1 cellular context compared by ENCODE assay signal in genomic region chr15:58285212-58285920, GRCh38.
A peak's percentile ranks its signal among the peaks of the same experiment; 100 is the strongest.
TF ChIP-seq lines count a peak whose summit lies in the region.

No MANE protein-coding gene starts in this region.

TF ChIP-seq in HepG2, 621 proteins besides CTCF, POLR2A, EP300 and RAD21 (continued from another document and continues in another):
- TF ChIP-seq NR2F6 (IDR thresholded peaks at IDR 0.05), result peak; percentile 86
- TF ChIP-seq NR2F6 (CRISPR knock-in tag; IDR thresholded peaks at IDR 0.05), result peak; percentile 81
- TF ChIP-seq ZBTB40 (IDR thresholded peaks at IDR 0.05), result no peak
- TF ChIP-seq ZBTB40 (CRISPR knock-in tag; IDR thresholded peaks at IDR 0.05), result no peak
- TF ChIP-seq ZNF687 (CRISPR knock-in tag; IDR thresholded peaks at IDR 0.05), result peak; percentile 69
- peak; percentile 77; the same call in 1 of the 2 replicates for TF ChIP-seq HDAC2 (CRISPR knock-in tag; IDR thresholded peaks at IDR 0.05)
- no peak for TF ChIP-seq ZNF546 (CRISPR knock-in tag; conservative IDR thresholded peaks at IDR 0.05)
- TF ChIP-seq ZNF788 (CRISPR knock-in tag; IDR thresholded peaks at IDR 0.05; ENCODE audit: borderline replicate concordance), result no peak
- TF ChIP-seq ZNF205 (CRISPR knock-in tag; IDR thresholded peaks at IDR 0.05), result peak; percentile 36; the same call in 1 of the 2 replicates
- peak; percentile 61 for TF ChIP-seq ASH2L (IDR thresholded peaks at IDR 0.05; ENCODE audit: insufficient read length, low read depth, low read length)
- no peak for TF ChIP-seq FOXP1 (IDR thresholded peaks at IDR 0.05)
- peak; percentile 88 for TF ChIP-seq FOXP1 (CRISPR knock-in tag; IDR thresholded peaks at IDR 0.05)
- peak; percentile 89 for TF ChIP-seq NR2F2 (IDR thresholded peaks at IDR 0.05; ENCODE audit: borderline replicate concordance, low read depth)
- TF ChIP-seq TCF7 (IDR thresholded peaks at IDR 0.05; ENCODE audit: low read depth), result peak; percentile 57; the same call in 1 of the 2 replicates
- TF ChIP-seq POLR2AphosphoS5 (IDR thresholded peaks at IDR 0.05; ENCODE audit: low read depth, low read length), result peak; percentile 24; the same call in 1 of the 2 replicates
- no peak for TF ChIP-seq CSRNP2 (CRISPR knock-in tag; conservative IDR thresholded peaks at IDR 0.05; ENCODE audit: low read depth)
- TF ChIP-seq ZNF567 (CRISPR knock-in tag; IDR thresholded peaks at IDR 0.05; ENCODE audit: borderline replicate concordance), result no peak
- TF ChIP-seq HMG20B (CRISPR knock-in tag; conservative IDR thresholded peaks at IDR 0.05), result peak; percentile 87
- TF ChIP-seq MIXL1 (CRISPR knock-in tag; IDR thresholded peaks at IDR 0.05), result peak; percentile 80
- TF ChIP-seq EED (CRISPR knock-in tag; IDR thresholded peaks at IDR 0.05), result no peak
- TF ChIP-seq MAX (IDR thresholded peaks at IDR 0.05), result peak; percentile 68; the same call in 1 of the 2 replicates
- peak; percentile 74; the same call in 1 of the 2 replicates for TF ChIP-seq SALL2 (CRISPR knock-in tag; IDR thresholded peaks at IDR 0.05)
- TF ChIP-seq NCOA1 (CRISPR knock-in tag; IDR thresholded peaks at IDR 0.05), result 0 out of 2 replicates have a peak, but pooled peaks have one; percentile 58
- peak; percentile 61; the same call in 1 of the 2 replicates for TF ChIP-seq REL (CRISPR knock-in tag; conservative IDR thresholded peaks at IDR 0.05)
- TF ChIP-seq ZNF556 (CRISPR knock-in tag; IDR thresholded peaks at IDR 0.05; ENCODE audit: borderline replicate concordance), result no peak
- peak; percentile 49; the same call in 1 of the 2 replicates for TF ChIP-seq RCOR2 (CRISPR knock-in tag; IDR thresholded peaks at IDR 0.05)
- peak in 1 of 2 experiments; percentile 66; a peak in 1 of 4 replicates for TF ChIP-seq ATF4 (CRISPR knock-in tag; IDR thresholded peaks at IDR 0.05)
- peak; percentile 75 for TF ChIP-seq ZNF614 (CRISPR knock-in tag; IDR thresholded peaks at IDR 0.05; ENCODE audit: borderline replicate concordance)
- TF ChIP-seq RXRA (CRISPR knock-in tag; IDR thresholded peaks at IDR 0.05), result peak; percentile 51; the same call in 1 of the 2 replicates
- peak; percentile 74; the same call in 1 of the 2 replicates for TF ChIP-seq FOXK2 (IDR thresholded peaks at IDR 0.05)
- no peak for TF ChIP-seq ZFP36L1 (CRISPR knock-in tag; IDR thresholded peaks at IDR 0.05)
- TF ChIP-seq ERF (CRISPR knock-in tag; IDR thresholded peaks at IDR 0.05), result peak; percentile 20; the same call in 1 of the 2 replicates
- TF ChIP-seq ZNF331 (CRISPR knock-in tag; IDR thresholded peaks at IDR 0.05), result peak; percentile 64; the same call in 1 of the 2 replicates
- TF ChIP-seq ZNF766 (CRISPR knock-in tag; IDR thresholded peaks at IDR 0.05; ENCODE audit: borderline replicate concordance), result 0 out of 2 replicates have a peak, but pooled peaks have one; percentile 37
- peak; percentile 51; the same call in 1 of the 2 replicates for TF ChIP-seq AHR (CRISPR knock-in tag; IDR thresholded peaks at IDR 0.05)
- no peak for TF ChIP-seq HDAC1 (CRISPR knock-in tag; IDR thresholded peaks at IDR 0.05)
- TF ChIP-seq ARNTL (CRISPR knock-in tag; IDR thresholded peaks at IDR 0.05), result 0 out of 2 replicates have a peak, but pooled peaks have one; percentile 24
- TF ChIP-seq NFATC3 (CRISPR knock-in tag; IDR thresholded peaks at IDR 0.05), result no peak
- peak; percentile 74 for TF ChIP-seq ZNF609 (CRISPR knock-in tag; IDR thresholded peaks at IDR 0.05; ENCODE audit: borderline replicate concordance)
- TF ChIP-seq SMYD3 (CRISPR knock-in tag; IDR thresholded peaks at IDR 0.05), result 0 out of 2 replicates have a peak, but pooled peaks have one; percentile 25
- TF ChIP-seq HNF4G (IDR thresholded peaks at IDR 0.05; ENCODE audit: borderline replicate concordance, low read depth, low read length), result peak; percentile 63; the same call in 1 of the 2 replicates
- no peak for TF ChIP-seq HNF4G (CRISPR knock-in tag; IDR thresholded peaks at IDR 0.05; ENCODE audit: borderline replicate concordance, low read depth)
- peak; percentile 79; the same call in 1 of the 2 replicates for TF ChIP-seq HOXD1 (CRISPR knock-in tag; IDR thresholded peaks at IDR 0.05)
- peak; percentile 54; the same call in 1 of the 2 replicates for TF ChIP-seq HOXA3 (CRISPR knock-in tag; IDR thresholded peaks at IDR 0.05)
